Comparison of ENCODE assay signal across 10 cellular contexts in the genomic region with DNA sequence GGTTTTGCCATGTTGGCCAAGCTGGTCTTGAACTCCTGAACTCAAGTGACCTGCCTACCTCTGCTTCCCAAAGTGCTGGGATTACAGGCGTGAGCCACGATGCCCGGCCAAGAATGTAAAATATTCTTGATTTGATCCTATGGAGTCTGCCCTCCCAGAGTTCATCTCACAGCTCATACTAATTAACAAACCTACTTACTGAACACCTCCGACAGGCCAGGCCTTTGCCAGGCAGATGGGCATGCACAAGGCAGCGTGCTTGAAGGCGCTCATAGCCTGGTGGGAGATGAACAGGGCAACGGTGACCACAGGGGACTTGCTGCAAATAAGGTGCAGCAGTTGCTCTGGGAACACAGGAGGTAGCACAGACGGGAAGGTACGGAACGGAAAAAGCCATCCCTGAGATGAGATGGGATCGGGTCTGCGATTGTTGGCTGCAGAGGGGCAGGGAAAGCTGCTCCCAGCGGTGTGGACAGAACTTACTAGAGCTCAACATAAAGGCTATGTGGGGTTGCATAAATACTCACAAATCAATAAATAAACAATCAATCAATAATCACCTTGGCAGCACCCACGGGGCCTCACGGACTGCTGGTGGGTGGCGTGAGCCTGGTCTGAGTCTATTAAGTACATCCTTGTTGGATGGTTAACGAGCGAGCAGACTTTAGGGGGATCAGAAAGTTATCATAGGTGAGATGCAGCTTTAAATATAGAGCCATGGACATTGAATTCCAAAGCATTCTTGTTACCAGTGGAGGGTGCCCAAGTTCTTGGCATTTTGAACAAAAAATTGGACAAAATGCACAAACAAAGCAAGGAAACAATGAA. TPM values are rescaled to one million over a fixed set of nuclear protein-coding genes. Genes with fewer than 3 reads are reported as not detected.
A peak's percentile ranks its signal among the peaks of the same experiment; 100 is the strongest.
DNase-seq lines count a peak whose midpoint lies in the region; ATAC-seq, FAIRE-seq and TF ChIP-seq lines count a peak whose summit lies in the region.
"Had no signal": no experiment of that assay in that cellular context is flagged by ENCODE, and none has a peak within 500 bp of the region (broad histone marks: within the 10 kb centered on the region; RNA-seq: fewer than 3 reads in every experiment).

No MANE protein-coding gene starts in this region.

- H3K27me3 ChIP-seq in brain microvascular endothelial cell (replicated peaks) (no peaks in the 10 kb centered on the region), HepG2 (ENCODE audit: control insufficient read depth in 1 of 2, insufficient read depth in 2 of 2, low read length in 2 of 2) (no peaks in the 10 kb centered on the region; a peak in 1 of 5 replicates), thoracic aorta (replicated peaks; ENCODE audit: insufficient read depth) (no peaks in the 10 kb centered on the region)

- peak overlapping the region; percentile 94 for H3K4me2 ChIP-seq in HepG2 (ENCODE audit: low read depth, low read length)

- H3K27ac ChIP-seq in brain microvascular endothelial cell (peak overlapping the region; percentile 70), HepG2 (ENCODE audit: extremely low read length, insufficient read depth, low read length) (peak overlapping the region; percentile 57), thoracic aorta (peak overlapping the region; percentile 21 to 31)

- H3K4me3 ChIP-seq in brain microvascular endothelial cell (ENCODE audit: low read depth, low read length) = peak overlapping the region; percentile 56
- H3K4me3 ChIP-seq in HepG2 (replicated peaks in 1 of 3; ENCODE audit: insufficient read depth in 1 of 3, low read depth in 2 of 3, low read length in 3 of 3) = peak overlapping the region; percentile 71 to 77 (median 74)
- peak overlapping the region; percentile 75 for H3K4me3 ChIP-seq in thoracic aorta

- H3K36me3 ChIP-seq in brain microvascular endothelial cell (replicated peaks) (no peaks in the 10 kb centered on the region), HepG2 (replicated peaks in 1 of 2; ENCODE audit: control insufficient read depth in 1 of 2, insufficient read depth in 2 of 2, low read length in 2 of 2) (no peaks in the 10 kb centered on the region), thoracic aorta (no peaks in the 10 kb centered on the region)

- H2AFZ ChIP-seq in HepG2 (ENCODE audit: low read length) = peak overlapping the region; percentile 91

- POLR2A ChIA-PET in HepG2 (lab: Yijun Ruan, JAX) = interaction anchor here (0.9 kb wide), 2 partner anchors 14 to 85 kb away, joined by 3 to 4 read pairs; a partner anchor contains a TSS

- H3K4me1 ChIP-seq in HepG2 (ENCODE audit: insufficient read depth, low read length) = peaks cover 24% of the 10 kb centered on the region
- H3K4me1 ChIP-seq in thoracic aorta (ENCODE audit: control insufficient read depth in 1 of 2, low read depth in 2 of 2) = peaks cover 3 to 20% of the 10 kb centered on the region in 2 donors

- TSS peak; percentile 67 for BruUV-seq in HepG2 (replicated peaks; lab: Mats Ljungman, UMichigan)

- TF ChIP-seq RAD21 in HepG2 (CRISPR knock-in tag; IDR thresholded peaks at IDR 0.05) = no peak

- ATAC-seq in HepG2 (peak; percentile 16), thoracic aorta (ENCODE audit: insufficient number of reproducible peaks, low FRiP score, low read depth) (no peak)

- no peak for TF ChIP-seq CTCF in brain microvascular endothelial cell (IDR thresholded peaks at IDR 0.05; ENCODE audit: low read depth, low read length, missing control alignments)
- no peak for TF ChIP-seq CTCF in HepG2 (CRISPR knock-in tag; IDR thresholded peaks at IDR 0.05)
- TF ChIP-seq CTCF in thoracic aorta (IDR thresholded peaks at IDR 0.05) = no peak

- 1% methylated on average over 14 of the region's 18 CpGs for WGBS in HepG2 (ENCODE audit: low lambda C conversion rate)

- H3K9me3 ChIP-seq in HepG2 (ENCODE audit: low read length) (no peaks in the 10 kb centered on the region), thoracic aorta (no peaks in the 10 kb centered on the region)

- CTCF ChIA-PET in HepG2 (lab: Yijun Ruan, JAX; ENCODE audit: low intra/inter-chr PET ratio, low total read pairs) = no interaction called here

- peak; percentile 5 for DNase-seq in HTR-8/SVneo (ENCODE audit: insufficient read length, low spot score)
- no peak for DNase-seq in brain microvascular endothelial cell
- DNase-seq in HepG2 (ENCODE audit: low spot score) = no peak
- no peak for DNase-seq in thoracic aorta (ENCODE audit: low spot score)
- no peak for DNase-seq in GF-D8 (lab: John Stamatoyannopoulos, UW)
- no peak for DNase-seq in stimulated activated CD4-positive, alpha-beta T cell treated with anti-CD3 and anti-CD28 coated beads, Interleukin-1b, Interleukin-23, amount 100 ng/mL, for 48 hours
- no peak for DNase-seq in NCI-H69 (lab: John Stamatoyannopoulos, UW)
- no peak for DNase-seq in DMS79 treated with DMSO at 0.1 percent for 48 hours (lab: John Stamatoyannopoulos, UW)

- FAIRE-seq in HTR-8/SVneo (lab: Jason Lieb, UNC) (peak; percentile 40), HepG2 (lab: Jason Lieb, UNC) (no peak)
- FAIRE-seq: GM12892 had no signal

- no peak for TF ChIP-seq POLR2A in HepG2 (IDR thresholded peaks at IDR 0.05; ENCODE audit: insufficient read depth in 1 of 2, low read depth in 2 of 2, low read length in 2 of 2)

- H3K9ac ChIP-seq in HepG2 (ENCODE audit: insufficient read depth, low read depth, low read length) = peak overlapping the region; percentile 46

- intact Hi-C loops in HepG2 (cut with micrococcal nuclease; ENCODE audit: unreplicated experiment) = no loop called here

- no peak for TF ChIP-seq EP300 in HepG2 (IDR thresholded peaks at IDR 0.05; ENCODE audit: low read depth in 2 of 2, low read length in 2 of 2)
- no peak for TF ChIP-seq EP300 in HepG2 (CRISPR knock-in tag; IDR thresholded peaks at IDR 0.05; ENCODE audit: borderline replicate concordance)

- H3K79me2 ChIP-seq in HepG2 (ENCODE audit: insufficient read depth, low read length) = no peaks in the 10 kb centered on the region

- in situ Hi-C loops in brain microvascular endothelial cell (cut with HindIII; ENCODE audit: low pct_ligation_motif_present, low sequenced_read_pairs) (no loop called here), HepG2 (cut with HindIII; ENCODE audit: extremely low pct_ligation_motif_present, low pct_unique_long_range_greater_than_20kb) (no loop called here)

- no peaks in the 10 kb centered on the region for H4K20me1 ChIP-seq in HepG2 (ENCODE audit: insufficient read depth, low read length)

RNA-seq across cellular contexts. Expression of a gene that starts 4.7 kb away (rescaled TPM):
- total RNA-seq in HepG2 (2016; rRNA removed; fragmentation: Illumina TruSeq; extraction: Trizol) (2.6 and 4.0 TPM in 2 replicates), thoracic aorta (under 1 TPM; 0.41 to 0.63 TPM)
- 0.51 and 0.53 TPM in 2 replicates for total RNA-seq in HepG2 (2016; cell fraction: cytosol; rRNA removed; fragmentation: Illumina TruSeq; extraction: Trizol; ENCODE audit: low read depth)
- 3.0 and 3.6 TPM in 2 replicates for total RNA-seq in HepG2 (2016; cell fraction: insoluble cytoplasmic fraction; rRNA removed; fragmentation: Illumina TruSeq; extraction: Trizol)
- total RNA-seq in HepG2 (2016; cell fraction: membrane; rRNA removed; fragmentation: Illumina TruSeq; extraction: Trizol) = 2.0 and 2.5 TPM in 2 replicates
- 0.75 and 2.1 TPM in 2 replicates for total RNA-seq in HepG2 (2016; cell fraction: nucleus; rRNA removed; fragmentation: Illumina TruSeq; extraction: Trizol)
- polyA plus RNA-seq in HepG2 (2011; rRNA removed) = 1.1 and 1.4 TPM in 2 replicates
- polyA plus RNA-seq in HepG2 (2011; cell fraction: cytosol; rRNA removed) = 0.86 and 1.0 TPM in 2 replicates
- polyA plus RNA-seq in HepG2 (2011; cell fraction: nucleus; rRNA removed) = 0.40 and 0.45 TPM in 2 replicates
- 1.1 and 2.4 TPM in 2 replicates for polyA plus RNA-seq in HepG2 (2012)
- 0.33 and 0.47 TPM in 2 replicates for polyA plus RNA-seq in HepG2 (2016; cell fraction: cytosol; fragmentation: Illumina TruSeq; extraction: Trizol; ENCODE audit: low read depth)
- polyA plus RNA-seq in HepG2 (2016; cell fraction: insoluble cytoplasmic fraction; fragmentation: Illumina TruSeq; extraction: Trizol; ENCODE audit: low read depth) = 3.1 and 3.6 TPM in 2 replicates
- polyA plus RNA-seq in HepG2 (2016; cell fraction: membrane; fragmentation: Illumina TruSeq; extraction: Trizol; ENCODE audit: low read depth) = 1.2 and 1.4 TPM in 2 replicates
- polyA plus RNA-seq in HepG2 (2016; cell fraction: nucleus; fragmentation: Illumina TruSeq; extraction: Trizol; ENCODE audit: insufficient read depth, low read depth) = 0.85 and 1.2 TPM in 2 replicates
- 0.21 and 0.90 TPM in 2 replicates for polyA minus RNA-seq in HepG2 (2011; rRNA and poly(A)+ RNA removed; ENCODE audit: low replicate concordance)
- 0.59 and 2.2 TPM in 2 replicates for polyA minus RNA-seq in HepG2 (2011; cell fraction: cytosol; rRNA and poly(A)+ RNA removed)
- 1.8 and 2.0 TPM in 2 replicates for polyA minus RNA-seq in HepG2 (2011; cell fraction: nucleus; rRNA and poly(A)+ RNA removed)

RNA-seq across cellular contexts. Expression of a gene that starts 13.3 kb away (rescaled TPM):
- 16.4 and 17.7 TPM in 2 replicates for total RNA-seq in HepG2 (2016; rRNA removed; fragmentation: Illumina TruSeq; extraction: Trizol)
- total RNA-seq in HepG2 (2016; cell fraction: cytosol; rRNA removed; fragmentation: Illumina TruSeq; extraction: Trizol; ENCODE audit: low read depth) = 10.8 and 11.2 TPM in 2 replicates
- total RNA-seq in HepG2 (2016; cell fraction: insoluble cytoplasmic fraction; rRNA removed; fragmentation: Illumina TruSeq; extraction: Trizol) = 15.4 and 17.2 TPM in 2 replicates
- total RNA-seq in HepG2 (2016; cell fraction: membrane; rRNA removed; fragmentation: Illumina TruSeq; extraction: Trizol) = 14.8 and 16.0 TPM in 2 replicates
- 9.0 and 9.2 TPM in 2 replicates for total RNA-seq in HepG2 (2016; cell fraction: nucleus; rRNA removed; fragmentation: Illumina TruSeq; extraction: Trizol)
- 11.7 TPM in 2 replicates for polyA plus RNA-seq in HepG2 (2011; rRNA removed)
- polyA plus RNA-seq in HepG2 (2011; cell fraction: cytosol; rRNA removed) = 10.2 and 13.0 TPM in 2 replicates
- polyA plus RNA-seq in HepG2 (2011; cell fraction: nucleus; rRNA removed) = 4.3 and 6.1 TPM in 2 replicates
- 10.0 and 11.5 TPM in 2 replicates for polyA plus RNA-seq in HepG2 (2012)
- 8.4 and 12.5 TPM in 2 replicates for polyA plus RNA-seq in HepG2 (2016; cell fraction: cytosol; fragmentation: Illumina TruSeq; extraction: Trizol; ENCODE audit: low read depth)
- polyA plus RNA-seq in HepG2 (2016; cell fraction: insoluble cytoplasmic fraction; fragmentation: Illumina TruSeq; extraction: Trizol; ENCODE audit: low read depth) = 19.6 and 21.6 TPM in 2 replicates
- 12.4 and 12.7 TPM in 2 replicates for polyA plus RNA-seq in HepG2 (2016; cell fraction: membrane; fragmentation: Illumina TruSeq; extraction: Trizol; ENCODE audit: low read depth)
- 17.0 and 18.6 TPM in 2 replicates for polyA plus RNA-seq in HepG2 (2016; cell fraction: nucleus; fragmentation: Illumina TruSeq; extraction: Trizol; ENCODE audit: insufficient read depth, low read depth)
- polyA minus RNA-seq in HepG2 (2011; rRNA and poly(A)+ RNA removed; ENCODE audit: low replicate concordance) = 7.3 and 14.4 TPM in 2 replicates
- polyA minus RNA-seq in HepG2 (2011; cell fraction: cytosol; rRNA and poly(A)+ RNA removed) = 4.8 and 6.3 TPM in 2 replicates
- 4.1 and 5.8 TPM in 2 replicates for polyA minus RNA-seq in HepG2 (2011; cell fraction: nucleus; rRNA and poly(A)+ RNA removed)
- 10 to 100 TPM in 1 of 2 donors, 1 to 10 TPM in 1; 7.3 to 13.1 TPM for total RNA-seq in thoracic aorta

RNA-seq across cellular contexts. Expression of a gene that starts 40.1 kb away (rescaled TPM):
- total RNA-seq in HepG2 (2016; rRNA removed; fragmentation: Illumina TruSeq; extraction: Trizol) (not detected in 2 replicates), thoracic aorta (1 to 10 TPM in 1 of 2 donors, not detected in 1; 2.5 TPM)
- total RNA-seq in HepG2 (2016; cell fraction: cytosol; rRNA removed; fragmentation: Illumina TruSeq; extraction: Trizol; ENCODE audit: low read depth) = not detected in 2 replicates
- total RNA-seq in HepG2 (2016; cell fraction: insoluble cytoplasmic fraction; rRNA removed; fragmentation: Illumina TruSeq; extraction: Trizol) = not detected in 2 replicates
- total RNA-seq in HepG2 (2016; cell fraction: membrane; rRNA removed; fragmentation: Illumina TruSeq; extraction: Trizol) = not detected in 2 replicates
- not detected in 2 replicates for total RNA-seq in HepG2 (2016; cell fraction: nucleus; rRNA removed; fragmentation: Illumina TruSeq; extraction: Trizol)
- 0.13 and 0.51 TPM in 2 replicates for polyA plus RNA-seq in HepG2 (2011; rRNA removed)
- 0.12 and 0.19 TPM in 2 replicates for polyA plus RNA-seq in HepG2 (2011; cell fraction: cytosol; rRNA removed)
- not detected in 2 replicates for polyA plus RNA-seq in HepG2 (2011; cell fraction: nucleus; rRNA removed)
- 0.09 and 0.59 TPM in 2 replicates for polyA plus RNA-seq in HepG2 (2012)
- polyA plus RNA-seq in HepG2 (2016; cell fraction: cytosol; fragmentation: Illumina TruSeq; extraction: Trizol; ENCODE audit: low read depth) = not detected in 2 replicates
- not detected in 2 replicates for polyA plus RNA-seq in HepG2 (2016; cell fraction: insoluble cytoplasmic fraction; fragmentation: Illumina TruSeq; extraction: Trizol; ENCODE audit: low read depth)
- not detected in 2 replicates for polyA plus RNA-seq in HepG2 (2016; cell fraction: membrane; fragmentation: Illumina TruSeq; extraction: Trizol; ENCODE audit: low read depth)
- polyA plus RNA-seq in HepG2 (2016; cell fraction: nucleus; fragmentation: Illumina TruSeq; extraction: Trizol; ENCODE audit: insufficient read depth, low read depth) = not detected in 2 replicates
- polyA minus RNA-seq in HepG2 (2011; rRNA and poly(A)+ RNA removed; ENCODE audit: low replicate concordance) = 0.51 TPM in 1 of 2 replicates, not detected in the other
- polyA minus RNA-seq in HepG2 (2011; cell fraction: cytosol; rRNA and poly(A)+ RNA removed) = not detected in 2 replicates
- not detected in 2 replicates for polyA minus RNA-seq in HepG2 (2011; cell fraction: nucleus; rRNA and poly(A)+ RNA removed)
- total RNA-seq: mononuclear cell had no signal
